Comparison of ENCODE assay signal across 22 cellular contexts in genomic region chr2:30331038-30331437, GRCh38.
DNase-seq lines count a peak whose midpoint lies in the region; ATAC-seq, FAIRE-seq and TF ChIP-seq lines count a peak whose summit lies in the region.
"Had no signal": no experiment of that assay in that cellular context is flagged by ENCODE, and none has a peak within 500 bp of the region (broad histone marks: within the 10 kb centered on the region; RNA-seq: fewer than 3 reads in every experiment).

No MANE protein-coding gene starts in this region.

- no peaks in the 10 kb centered on the region for H3K79me2 ChIP-seq in astrocyte (ENCODE audit: insufficient read depth, low read length)

- H3K9ac ChIP-seq in astrocyte (ENCODE audit: low read length) = no peak overlapping the region
- H3K9ac ChIP-seq: KMS-11 had no signal

- no peak for TF ChIP-seq POLR2A in A549 (IDR thresholded peaks at IDR 0.05; ENCODE audit: low read length)

- no peak for TF ChIP-seq RAD21 in A549 (conservative IDR thresholded peaks at IDR 0.05 in 1 of 2, IDR thresholded peaks at IDR 0.05 in 1 of 2)

- H3K4me2 ChIP-seq in A549 (no peak overlapping the region), astrocyte (ENCODE audit: low read length) (no peak overlapping the region)
- H3K4me2 ChIP-seq: KMS-11 had no signal

- H3K9me3 ChIP-seq in A549 (no peaks in the 10 kb centered on the region), astrocyte (ENCODE audit: insufficient read depth, low read depth, low read length) (no peaks in the 10 kb centered on the region), mucosa of descending colon (no peaks in the 10 kb centered on the region)
- H3K9me3 ChIP-seq in CD4-positive, alpha-beta T cell (ENCODE audit: control insufficient read depth, low read length) = no peaks in the 10 kb centered on the region

- H3K27me3 ChIP-seq in CD4-positive, alpha-beta T cell (ENCODE audit: control insufficient read depth, insufficient read depth, low read length) = no peaks in the 10 kb centered on the region
- no peaks in the 10 kb centered on the region for H3K27me3 ChIP-seq in astrocyte (ENCODE audit: insufficient read depth, low read length)

- H3K36me3 Mint-ChIP-seq in CD4-positive, alpha-beta T cell (ENCODE audit: low read depth) = no peaks in the 10 kb centered on the region
- H3K36me3 Mint-ChIP-seq in astrocyte (ENCODE audit: low read depth, unreplicated experiment) = no peaks in the 10 kb centered on the region
- no peaks in the 10 kb centered on the region for H3K36me3 Mint-ChIP-seq in nephron progenitor cell (ENCODE audit: low read depth)
- H3K36me3 Mint-ChIP-seq: CD8-positive, alpha-beta T cell had no signal

- no peaks in the 10 kb centered on the region for H4K20me1 ChIP-seq in astrocyte (ENCODE audit: insufficient read depth, low read length)

- TF ChIP-seq CTCF in A549 (IDR thresholded peaks at IDR 0.05) = no peak
- TF ChIP-seq CTCF in CD4-positive, alpha-beta T cell (IDR thresholded peaks at IDR 0.05) = no peak
- no peak for TF ChIP-seq CTCF in astrocyte (IDR thresholded peaks at IDR 0.05; ENCODE audit: insufficient read depth, low read depth, low read length)
- TF ChIP-seq CTCF in nephron progenitor cell (IDR thresholded peaks at IDR 0.05) = no peak
- no peak for TF ChIP-seq CTCF in mucosa of descending colon (IDR thresholded peaks at IDR 0.05)

- DNase-seq in A549 (ENCODE audit: low read depth in 1 of 2, low spot score in 1 of 2) (no peak), astrocyte (ENCODE audit: low read depth) (no peak), nephron progenitor cell (no peak), mucosa of descending colon (no peak), NOMO-1 treated with dmso at 0.1 percent for 144 hours (lab: John Stamatoyannopoulos, UW; ENCODE audit: unreplicated experiment) (no peak)
- DNase-seq in CD4-positive, alpha-beta T cell = no peak
- DNase-seq: CD8-positive, alpha-beta T cell; DND-41; H9; HFFc6; NCI-H1092 treated with DMSO at 0.1 percent for 48 hours; NCI-H146; NCI-H2029; NCI-H2227 treated with DMSO at 0.1 percent for 48 hours; NCI-H510A; SHP77 treated with DMSO at 0.1 percent for 48 hours had no signal

- no peak overlapping the region for H3K27ac ChIP-seq in A549
- no peak overlapping the region for H3K27ac ChIP-seq in CD4-positive, alpha-beta T cell (ENCODE audit: low read depth, low read length)
- H3K27ac ChIP-seq in astrocyte (ENCODE audit: low read depth, low read length) = no peak overlapping the region
- H3K27ac ChIP-seq: HL-60, KMS-11, RWPE1, SK-N-MC had no signal

- peaks cover 10% of the 10 kb centered on the region; the same call in 1 of the 3 replicates for H3K4me1 ChIP-seq in A549
- no peaks in the 10 kb centered on the region for H3K4me1 ChIP-seq in astrocyte (ENCODE audit: insufficient read depth, low read length)
- H3K4me1 ChIP-seq in mucosa of descending colon (ENCODE audit: low read depth) = no peaks in the 10 kb centered on the region

- no peak overlapping the region for H3K4me3 Mint-ChIP-seq in CD4-positive, alpha-beta T cell
- no peak overlapping the region for H3K4me3 Mint-ChIP-seq in astrocyte (ENCODE audit: unreplicated experiment)
- no peak overlapping the region for H3K4me3 Mint-ChIP-seq in nephron progenitor cell
- H3K4me3 Mint-ChIP-seq: CD8-positive, alpha-beta T cell; H9; HFFc6 had no signal

- peaks cover 58% of the 10 kb centered on the region for H3K4me1 Mint-ChIP-seq in CD4-positive, alpha-beta T cell (ENCODE audit: low read depth)
- H3K4me1 Mint-ChIP-seq in astrocyte (ENCODE audit: low read depth, unreplicated experiment) (peaks cover 5% of the 10 kb centered on the region), nephron progenitor cell (peaks cover 31% of the 10 kb centered on the region)

- H2AFZ ChIP-seq in astrocyte (ENCODE audit: low read depth, low read length) = no peak overlapping the region

- ATAC-seq in A549 (no peak), GM19455 (IDR thresholded peaks at IDR 0.05; ENCODE audit: unreplicated experiment) (no peak), mucosa of descending colon (no peak)
- no peak for ATAC-seq in CD4-positive, alpha-beta T cell (ENCODE audit: poor library complexity)
- ATAC-seq: CD8-positive, alpha-beta T cell had no signal

- WGBS in A549 (ENCODE audit: missing lambda C conversion rate) = 62% methylated on average over 4 of the region's 4 CpGs

- H3K9me3 Mint-ChIP-seq in CD4-positive, alpha-beta T cell = no peaks in the 10 kb centered on the region
- H3K9me3 Mint-ChIP-seq in astrocyte (ENCODE audit: unreplicated experiment) (no peaks in the 10 kb centered on the region), nephron progenitor cell (peaks cover 6% of the 10 kb centered on the region)
- H3K9me3 Mint-ChIP-seq: CD8-positive, alpha-beta T cell; HFFc6 had no signal

- H3K27ac Mint-ChIP-seq in CD4-positive, alpha-beta T cell = peak overlapping the region; percentile 31
- H3K27ac Mint-ChIP-seq in astrocyte (ENCODE audit: unreplicated experiment) (no peak overlapping the region), nephron progenitor cell (peak overlapping the region; percentile 23)
- H3K27ac Mint-ChIP-seq: CD8-positive, alpha-beta T cell; H9; HFFc6 had no signal

- no peaks in the 10 kb centered on the region for H3K36me3 ChIP-seq in astrocyte (ENCODE audit: insufficient read depth, low read length)
- H3K36me3 ChIP-seq in mucosa of descending colon (ENCODE audit: low read depth) = no peaks in the 10 kb centered on the region

- CTCF ChIA-PET in A549 (lab: Yijun Ruan, JAX) = interaction anchor here (1.1 kb wide), 1 partner anchor 23 kb away, joined by 3 read pairs; no protein-coding TSS in a partner anchor
- CTCF ChIA-PET in CD4-positive, alpha-beta T cell (lab: Charles Lee) = no interaction called here

- POLR2A ChIA-PET in A549 (lab: Yijun Ruan, JAX) = no interaction called here
- POLR2A ChIA-PET in CD4-positive, alpha-beta T cell (lab: Charles Lee) = no interaction called here

- intact Hi-C loops in CD4-positive, alpha-beta T cell (cut with DNase I, micrococcal nuclease) = loop anchor here (5.0 to 10.0 kb wide), 2 partner anchors 64 to 374 kb away; no protein-coding TSS in a partner anchor
- intact Hi-C loops in mucosa of descending colon (cut with DNase I, micrococcal nuclease) = loop anchor here in 1 of 2 donors (10.0 kb wide), 1 partner anchor 126 kb away; no protein-coding TSS in a partner anchor

- FAIRE-seq in A549 (lab: Jason Lieb, UNC) (peak; percentile 84), astrocyte (lab: Jason Lieb, UNC) (peak; percentile 52)
- FAIRE-seq: GM18507 had no signal

- H3K4me3 ChIP-seq in A549 (no peak overlapping the region), astrocyte (ENCODE audit: insufficient read depth, low read depth, low read length) (no peak overlapping the region), mucosa of descending colon (no peak overlapping the region)
- H3K4me3 ChIP-seq: SK-N-MC had no signal

- H3K27me3 Mint-ChIP-seq in CD4-positive, alpha-beta T cell = no peaks in the 10 kb centered on the region
- H3K27me3 Mint-ChIP-seq in astrocyte (ENCODE audit: low read depth, unreplicated experiment) (no peaks in the 10 kb centered on the region), nephron progenitor cell (ENCODE audit: low read depth, poor library complexity) (peaks cover 5% of the 10 kb centered on the region)

- TF ChIP-seq EP300 in A549 (IDR thresholded peaks at IDR 0.05) = no peak

TF ChIP-seq in A549, 52 proteins besides CTCF, POLR2A, EP300 and RAD21:
- TF ChIP-seq USF2 (IDR thresholded peaks at IDR 0.05) (no peak), HOXB5 (CRISPR knock-in tag; IDR thresholded peaks at IDR 0.05) (no peak), GATA3 (IDR thresholded peaks at IDR 0.05; ENCODE audit: borderline replicate concordance) (no peak), HOXA7 (CRISPR knock-in tag; IDR thresholded peaks at IDR 0.05) (no peak), ZC3H11A (IDR thresholded peaks at IDR 0.05) (no peak), CEBPB (IDR thresholded peaks at IDR 0.05) (no peak), HEYL (CRISPR knock-in tag; IDR thresholded peaks at IDR 0.05) (no peak), HES2 (IDR thresholded peaks at IDR 0.05) (no peak)
